1 cellular context compared by ENCODE assay signal in genomic region chr1:155011437-155011907, GRCh38.
TF ChIP-seq lines count a peak whose summit lies in the region.

No MANE protein-coding gene starts in this region.

TF ChIP-seq in SK-N-SH treated with all-trans-retinoic acid at 6 μM for 48 hours, 23 proteins besides CTCF, POLR2A, EP300 and RAD21 (continued from another document):
- no peak for TF ChIP-seq POU6F1 (CRISPR knock-in tag; IDR thresholded peaks at IDR 0.05; ENCODE audit: borderline replicate concordance, low read depth)
- TF ChIP-seq ZFP30 (CRISPR knock-in tag; IDR thresholded peaks at IDR 0.05), result no peak
- no peak for TF ChIP-seq ZNF8 (CRISPR knock-in tag; IDR thresholded peaks at IDR 0.05)
- TF ChIP-seq ZC3H10 (CRISPR knock-in tag; IDR thresholded peaks at IDR 0.05), result no peak
